In genomic region chr1:192709544-192709943, GRCh38 we compare ENCODE assay signal across 22 cellular contexts.
DNase-seq lines count a peak whose midpoint lies in the region; ATAC-seq and TF ChIP-seq lines count a peak whose summit lies in the region.
"Had no signal": no experiment of that assay in that cellular context is flagged by ENCODE, and none has a peak within 500 bp of the region (broad histone marks: within the 10 kb centered on the region; RNA-seq: fewer than 3 reads in every experiment).

No MANE protein-coding gene starts in this region.

- ATAC-seq in WTC11 (peak; percentile 95), sciatic nerve (peak; percentile 36), HG02798 (IDR thresholded peaks at IDR 0.05; ENCODE audit: poor library complexity, unreplicated experiment) (no peak), right cardiac atrium (no peak)

- H3K36me3 Mint-ChIP-seq in WTC11, result no peaks in the 10 kb centered on the region
- no peaks in the 10 kb centered on the region for H3K36me3 Mint-ChIP-seq in immature natural killer cell

- H3K9me3 Mint-ChIP-seq in WTC11 (no peaks in the 10 kb centered on the region), immature natural killer cell (peaks cover 0 to 7% (median 0%) of the 10 kb centered on the region in 6 donors)

- no peak overlapping the region for H3K4me3 ChIP-seq in right cardiac atrium (ENCODE audit: low read length)
- H3K4me3 ChIP-seq: cardiac muscle cell had no signal

- no peaks in the 10 kb centered on the region for H3K9me3 ChIP-seq in right cardiac atrium (ENCODE audit: control insufficient read depth, low read length)

- peaks cover 3% of the 10 kb centered on the region; the same call in 1 of the 2 replicates for H3K4me1 Mint-ChIP-seq in WTC11
- no peaks in the 10 kb centered on the region for H3K4me1 Mint-ChIP-seq in immature natural killer cell

- no peaks in the 10 kb centered on the region for H3K4me1 ChIP-seq in right cardiac atrium (ENCODE audit: control insufficient read depth, insufficient read depth, low read length)

- 81% methylated on average over 2 of the region's 2 CpGs for WGBS in right cardiac atrium

- CTCF ChIA-PET in WTC11 (lab: Charles Lee), result no interaction called here

- intact Hi-C loops in sciatic nerve (cut with DNase I) (no loop called here), right cardiac atrium (cut with DNase I) (no loop called here)

- H3K27me3 Mint-ChIP-seq in WTC11 (ENCODE audit: low read depth) (no peaks in the 10 kb centered on the region), immature natural killer cell (ENCODE audit: low read depth in 3 of 3) (no peaks in the 10 kb centered on the region)

- H3K27ac Mint-ChIP-seq in WTC11, result no peak overlapping the region
- H3K27ac Mint-ChIP-seq in immature natural killer cell, result no peak overlapping the region

- no peak for TF ChIP-seq CTCF in WTC11 (IDR thresholded peaks at IDR 0.05)

- no peak overlapping the region for H3K4me3 Mint-ChIP-seq in WTC11
- H3K4me3 Mint-ChIP-seq in immature natural killer cell, result no peak overlapping the region

- POLR2A ChIA-PET in WTC11 (lab: Charles Lee), result no interaction called here

- H3K27ac ChIP-seq in right cardiac atrium (ENCODE audit: low read length), result no peak overlapping the region
- H3K27ac ChIP-seq: cardiac muscle cell had no signal

- H3K27me3 ChIP-seq in right cardiac atrium (ENCODE audit: control insufficient read depth, insufficient read depth), result no peaks in the 10 kb centered on the region
- H3K27me3 ChIP-seq: cardiac muscle cell had no signal

- DNase-seq in HCEC 1CT (peak; percentile 2), WTC11 (ENCODE audit: low spot score) (no peak), islet precursor cell (peak; percentile 69), sciatic nerve (ENCODE audit: low spot score) (no peak), immature natural killer cell (no peak), right cardiac atrium (no peak)
- DNase-seq in activated CD4-positive, alpha-beta T cell treated with anti-CD3 and anti-CD28 coated beads for 48 hours, result no peak
- DNase-seq: activated CD4-positive, alpha-beta T cell treated with anti-CD3 and anti-CD28 coated beads, Interleukin-2, amount 50 U/mL, for 1 hour; activated CD8-positive, alpha-beta memory T cell treated with anti-CD3 and anti-CD28 coated beads, Interleukin-2, amount 50 U/mL, for 4 hours; activated effector memory CD4-positive, alpha-beta T cell treated with Interleukin-2 at 50 U/mL for 16 hours; dermis blood vessel endothelial cell; hypothalamus; midbrain; MM.1S; NCI-H1436 treated with DMSO at 0.1 percent for 48 hours; NCI-H748 treated with DMSO at 0.1 percent for 48 hours; SHP77 treated with DMSO at 0.1 percent for 48 hours; stimulated activated CD4-positive, alpha-beta T cell treated with anti-CD3 and anti-CD28 coated beads, Interleukin-12 subunit alpha, Interleukin-12 subunit beta, amount 100 ng/mL, for 4 hours; stimulated activated CD8-positive, alpha-beta memory T cell treated with anti-CD3 and anti-CD28 coated beads, Interleukin-4, amount 100 ng/mL, for 48 hours; T-helper 1 cell had no signal

TF ChIP-seq in WTC11, 78 proteins besides CTCF, POLR2A, EP300 and RAD21:
- TF ChIP-seq SMAD4 (CRISPR knock-in tag; IDR thresholded peaks at IDR 0.05), result no peak
- TF ChIP-seq ARID4B (CRISPR knock-in tag; IDR thresholded peaks at IDR 0.05; ENCODE audit: borderline replicate concordance), result no peak
- TF ChIP-seq ZNF263 (CRISPR knock-in tag; IDR thresholded peaks at IDR 0.05; ENCODE audit: low read depth), result no peak
- no peak for TF ChIP-seq CREM (CRISPR knock-in tag; IDR thresholded peaks at IDR 0.05)
- TF ChIP-seq, protein P1, sequence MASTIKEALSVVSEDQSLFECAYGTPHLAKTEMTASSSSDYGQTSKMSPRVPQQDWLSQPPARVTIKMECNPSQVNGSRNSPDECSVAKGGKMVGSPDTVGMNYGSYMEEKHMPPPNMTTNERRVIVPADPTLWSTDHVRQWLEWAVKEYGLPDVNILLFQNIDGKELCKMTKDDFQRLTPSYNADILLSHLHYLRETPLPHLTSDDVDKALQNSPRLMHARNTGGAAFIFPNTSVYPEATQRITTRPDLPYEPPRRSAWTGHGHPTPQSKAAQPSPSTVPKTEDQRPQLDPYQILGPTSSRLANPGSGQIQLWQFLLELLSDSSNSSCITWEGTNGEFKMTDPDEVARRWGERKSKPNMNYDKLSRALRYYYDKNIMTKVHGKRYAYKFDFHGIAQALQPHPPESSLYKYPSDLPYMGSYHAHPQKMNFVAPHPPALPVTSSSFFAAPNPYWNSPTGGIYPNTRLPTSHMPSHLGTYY (CRISPR knock-in tag; IDR thresholded peaks at IDR 0.05), result no peak
- no peak for TF ChIP-seq ATF1 (CRISPR knock-in tag; IDR thresholded peaks at IDR 0.05)
- no peak for TF ChIP-seq ZNF423 (CRISPR knock-in tag; IDR thresholded peaks at IDR 0.05)
- TF ChIP-seq TEAD1 (CRISPR knock-in tag; IDR thresholded peaks at IDR 0.05), result no peak
- TF ChIP-seq KAT7 (CRISPR knock-in tag; IDR thresholded peaks at IDR 0.05; ENCODE audit: borderline replicate concordance), result no peak
- TF ChIP-seq ZMAT4 (CRISPR knock-in tag; IDR thresholded peaks at IDR 0.05), result no peak

Comparison
In these comparisons a context has a peak if more than half of its experiments do, and no peak if none do; other contexts are left out.
1. DNase-seq: peak in HCEC 1CT (single experiment) and islet precursor cell (single experiment); none in WTC11 (single experiment), sciatic nerve (single experiment), immature natural killer cell (0 of 3), right cardiac atrium (0 of 3) and activated CD4-positive, alpha-beta T cell treated with anti-CD3 and anti-CD28 coated beads for 48 hours (single experiment).
2. ATAC-seq: peak in WTC11 (single experiment) and sciatic nerve (single experiment); none in HG02798 (single experiment) and right cardiac atrium (0 of 2).